ENCODE assay signal across 14 cellular contexts in the genomic region with DNA sequence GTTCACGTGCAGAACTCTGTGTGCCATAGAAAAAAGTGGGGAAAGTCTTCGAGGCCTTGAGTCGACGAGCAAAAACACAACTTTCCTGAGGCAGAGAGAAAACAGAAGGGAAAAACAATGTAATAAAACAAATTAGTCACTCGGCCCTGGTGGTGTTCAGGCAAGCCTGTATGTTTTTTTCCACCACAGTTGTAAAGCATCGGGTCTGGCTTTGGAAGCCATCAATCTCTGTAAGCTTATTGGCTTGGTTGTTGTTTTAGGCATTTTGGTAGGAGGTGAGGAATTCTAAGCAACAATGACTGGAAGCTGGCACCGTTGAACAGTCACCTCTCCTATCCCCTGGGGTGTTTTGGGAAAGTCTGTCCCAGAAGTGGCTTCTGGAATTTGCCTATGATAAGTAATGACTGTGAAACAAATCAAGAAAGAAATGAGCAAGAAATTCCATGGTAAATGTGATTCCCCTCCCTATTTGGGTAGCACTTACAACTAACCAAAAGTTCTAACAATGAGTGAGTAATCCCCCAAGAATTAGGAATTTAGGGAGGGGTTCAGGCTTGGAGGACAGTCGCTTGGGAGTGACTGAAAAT. TPM values are rescaled to one million over a fixed set of nuclear protein-coding genes. Genes with fewer than 3 reads are reported as not detected.
DNase-seq lines count a peak whose midpoint lies in the region; ATAC-seq, FAIRE-seq and TF ChIP-seq lines count a peak whose summit lies in the region.
"Had no signal": no experiment of that assay in that cellular context is flagged by ENCODE, and none has a peak within 500 bp of the region (broad histone marks: within the 10 kb centered on the region; RNA-seq: fewer than 3 reads in every experiment).

No MANE protein-coding gene starts in this region.

- H3K27me3 ChIP-seq in heart right ventricle, result peaks cover 0 to 45% (median 0%) of the 10 kb centered on the region in 7 donors
- peaks cover 2% of the 10 kb centered on the region for H3K27me3 ChIP-seq in bronchial epithelial cell (ENCODE audit: control insufficient read depth, insufficient read depth, low read length)

- FAIRE-seq in bronchial epithelial cell (lab: Jason Lieb, UNC), result peak; percentile 7
- FAIRE-seq: A204.1, GM12892 had no signal

- 30 to 33% methylated on average over 8 of the region's 8 CpGs for WGBS in heart right ventricle, 2 donors

- no peak for DNase-seq in heart right ventricle
- no peak for DNase-seq in Right ventricle myocardium inferior (ENCODE audit: missing footprints)
- peak; percentile 75 for DNase-seq in bronchial epithelial cell (ENCODE audit: low read depth)
- peak; percentile 64 for DNase-seq in kidney tubule cell (ENCODE audit: low spot score)
- no peak for DNase-seq in NCI-H69 (lab: John Stamatoyannopoulos, UW)
- no peak for DNase-seq in HT-29 (ENCODE audit: low spot score)
- DNase-seq: activated CD8-positive, alpha-beta memory T cell treated with anti-CD3 and anti-CD28 coated beads for 24 hours; NCI-H2107 had no signal

- peak in 4 of 8 donors; percentile 5 to 28 (median 10) for ATAC-seq in heart right ventricle
- ATAC-seq in Right ventricle myocardium inferior, result no peak
- no peak for ATAC-seq in HG03097 (IDR thresholded peaks at IDR 0.05; ENCODE audit: low FRiP score, unreplicated experiment)
- no peak for ATAC-seq in GM21526 (IDR thresholded peaks at IDR 0.05; ENCODE audit: low FRiP score, unreplicated experiment)

- peak overlapping the region; percentile 3 to 97 (median 92) for H3K27ac ChIP-seq in heart right ventricle
- H3K27ac ChIP-seq: parathyroid adenoma, SK-N-MC had no signal

- H3K4me3 ChIP-seq in heart right ventricle (peak overlapping the region in 2 of 10 donors; percentile 6 to 86), bronchial epithelial cell (ENCODE audit: low read depth, low read length) (no peak overlapping the region)
- H3K4me3 ChIP-seq: SK-N-MC had no signal

- peaks cover 13 to 79% (median 61%) of the 10 kb centered on the region in 9 donors for H3K4me1 ChIP-seq in heart right ventricle
- H3K4me1 ChIP-seq: parathyroid adenoma had no signal

- TF ChIP-seq CTCF in heart right ventricle (IDR thresholded peaks at IDR 0.05) (no peak), bronchial epithelial cell (IDR thresholded peaks at IDR 0.05; ENCODE audit: insufficient read depth, low read length, severe bottlenecking) (no peak)

- intact Hi-C loops in heart right ventricle (cut with DNase I) (loop anchor here in 6 of 10 donors (5.0 to 10.0 kb wide), 9 partner anchors 73 to 815 kb away; no protein-coding TSS in a partner anchor), Right ventricle myocardium inferior (cut with DNase I) (loop anchor here (2.0 to 5.0 kb wide), 6 partner anchors 71 to 438 kb away; no protein-coding TSS in a partner anchor)

- H3K9me3 ChIP-seq in heart right ventricle, result no peaks in the 10 kb centered on the region

- H3K36me3 ChIP-seq in heart right ventricle (no peaks in the 10 kb centered on the region), bronchial epithelial cell (ENCODE audit: control insufficient read depth, insufficient read depth, low read length) (no peaks in the 10 kb centered on the region)

RNA-seq across cellular contexts. Expression of gene CDH13, which starts 2.8 kb away (rescaled TPM):
- total RNA-seq in heart right ventricle (100 to 1,000 TPM; 126 to 221 (median 173) TPM), Right ventricle myocardium inferior (173 TPM), bronchial epithelial cell (23.3 and 31.3 TPM in 2 replicates)
- 10 to 100 TPM; 15.5 to 40.9 TPM for polyA plus RNA-seq in heart right ventricle
- not detected in 2 replicates for total RNA-seq in HT-29 (2014; rRNA removed; shearing (Covaris generic))

Comparison
In these comparisons a context has a peak if more than half of its experiments do, and no peak if none do; other contexts are left out.
1. DNase-seq: peak in bronchial epithelial cell (single experiment) and kidney tubule cell (single experiment); none in heart right ventricle (0 of 2), Right ventricle myocardium inferior (single experiment), NCI-H69 (single experiment) and HT-29 (single experiment).
2. RNA of gene CDH13, which starts 2.8 kb away (total RNA-seq): 126 to 221 TPM in heart right ventricle, 173 TPM in Right ventricle myocardium inferior (single experiment) and 23.3 to 31.3 TPM in bronchial epithelial cell; not detected in HT-29; every median in the first group is over 10 times any median in the second.